2 cellular contexts compared by ENCODE assay signal in the genomic region with DNA sequence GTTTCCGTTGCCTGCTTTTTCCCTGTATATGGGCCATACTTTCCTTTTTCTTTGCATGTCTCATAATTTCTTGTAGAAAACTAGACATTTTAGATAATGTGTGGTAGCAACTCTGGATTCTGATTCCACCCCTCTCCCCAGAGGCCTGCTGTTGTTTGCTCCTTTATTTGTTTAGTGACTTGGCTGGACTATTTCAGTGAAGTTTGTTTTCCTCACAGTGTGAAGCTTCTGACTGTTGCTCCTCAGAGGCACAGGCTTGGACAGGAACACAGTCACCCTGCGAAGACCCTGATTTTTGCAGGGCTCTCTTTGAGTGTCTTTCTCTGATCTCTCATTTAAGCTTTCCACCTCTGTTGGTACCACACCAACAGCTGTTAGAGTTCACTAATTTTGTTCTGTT.
TF ChIP-seq lines count a peak whose summit lies in the region.

No MANE protein-coding gene starts in this region.

TF ChIP-seq in WTC11, 78 proteins besides CTCF, POLR2A, EP300 and RAD21 (continued from another document):
- TF ChIP-seq JUN (CRISPR knock-in tag; IDR thresholded peaks at IDR 0.05): no peak

TF ChIP-seq in liver, 16 proteins besides CTCF, POLR2A, EP300 and RAD21 (continued from another document):
- TF ChIP-seq YY1 (IDR thresholded peaks at IDR 0.05): no peak
